In the genomic region with DNA sequence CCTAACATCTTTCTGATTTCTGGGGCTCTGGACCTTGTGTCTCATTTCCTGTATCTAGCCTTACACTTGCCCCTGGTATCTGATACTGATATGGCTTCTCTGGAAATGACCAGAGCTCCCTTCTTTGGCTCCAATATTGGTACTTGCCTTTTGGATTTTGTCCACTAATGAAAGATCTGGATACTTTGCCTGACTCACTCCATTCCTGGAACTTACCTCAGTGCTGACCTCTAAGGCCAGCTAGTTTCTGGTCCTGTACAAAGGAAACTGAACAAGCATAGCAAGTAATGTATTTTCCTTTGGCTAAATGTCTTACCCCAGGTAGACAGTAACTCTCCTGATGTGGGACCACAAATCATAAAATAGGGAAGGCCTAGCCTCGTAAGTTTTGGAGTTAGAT, we compare ENCODE assay signal across 21 cellular contexts.
DNase-seq lines count a peak whose midpoint lies in the region; ATAC-seq and TF ChIP-seq lines count a peak whose summit lies in the region.
"Had no signal": no experiment of that assay in that cellular context is flagged by ENCODE, and none has a peak within 500 bp of the region (broad histone marks: within the 10 kb centered on the region; RNA-seq: fewer than 3 reads in every experiment).

No MANE protein-coding gene starts in this region.

- H3K27ac Mint-ChIP-seq in T-helper 17 cell, result no peak overlapping the region
- H3K27ac Mint-ChIP-seq: activated T-helper 17 cell treated with anti-CD3 and anti-CD28 coated beads, Interleukin-2, amount 50 U/mL, for 72 hours; CD8-positive, alpha-beta T cell had no signal

- WGBS in heart right ventricle, 2 donors, result 89 to 97% methylated on average over 1 of the region's 1 CpG

- H3K4me3 ChIP-seq in coronary artery (no peak overlapping the region), heart right ventricle (no peak overlapping the region), skeletal muscle tissue (ENCODE audit: low read length in 3 of 3) (no peak overlapping the region)
- H3K4me3 ChIP-seq: cardiac muscle cell, esophagus squamous epithelium, hepatocyte, K562, right lobe of liver, suprapubic skin had no signal

- DNase-seq in HCEC 1CT (peak; percentile 33), coronary artery (ENCODE audit: low spot score) (no peak), heart right ventricle (no peak), T-helper 17 cell (no peak), head of caudate nucleus (no peak), ecto neural progenitor cell (ENCODE audit: low spot score) (no peak)
- DNase-seq: activated CD4-positive, alpha-beta T cell treated with anti-CD3 and anti-CD28 coated beads for 48 hours; CD8-positive, alpha-beta T cell; esophagus squamous epithelium; NCI-H187; NCI-H2227 treated with DMSO at 0.1 percent for 48 hours; NCI-H82; nucleus accumbens; right lobe of liver; SIG-M5 had no signal

- no peaks in the 10 kb centered on the region for H3K36me3 Mint-ChIP-seq in T-helper 17 cell (ENCODE audit: low read depth)
- H3K36me3 Mint-ChIP-seq: CD8-positive, alpha-beta T cell had no signal

- ATAC-seq in heart right ventricle, result peak in 6 of 8 donors; percentile 5 to 68 (median 44)
- ATAC-seq in T-helper 17 cell, result no peak
- ATAC-seq: activated T-helper 17 cell treated with anti-CD3 and anti-CD28 coated beads, Interleukin-2, amount 50 U/mL, for 72 hours; CD8-positive, alpha-beta T cell; K562 had no signal

- H3K9me3 ChIP-seq in heart right ventricle (no peaks in the 10 kb centered on the region), skeletal muscle tissue (ENCODE audit: control insufficient read depth in 3 of 3, low read length in 3 of 3) (no peaks in the 10 kb centered on the region), T-helper 17 cell (ENCODE audit: control insufficient read depth, low read length, poor library complexity, severe bottlenecking) (no peaks in the 10 kb centered on the region)
- H3K9me3 ChIP-seq: esophagus squamous epithelium, right lobe of liver, suprapubic skin had no signal

- no peak overlapping the region for H3K9ac ChIP-seq in skeletal muscle tissue (ENCODE audit: low read depth in 1 of 3, low read length in 3 of 3)

- TF ChIP-seq CTCF in coronary artery (IDR thresholded peaks at IDR 0.05) (no peak), heart right ventricle (IDR thresholded peaks at IDR 0.05) (no peak)

- H3K4me1 Mint-ChIP-seq in T-helper 17 cell, result peaks cover 2% of the 10 kb centered on the region
- H3K4me1 Mint-ChIP-seq: activated T-helper 17 cell treated with anti-CD3 and anti-CD28 coated beads, Interleukin-2, amount 50 U/mL, for 72 hours had no signal

- intact Hi-C loops in heart right ventricle (cut with DNase I) (no loop called here), head of caudate nucleus (cut with DNase I) (no loop called here)

- no peaks in the 10 kb centered on the region for H3K36me3 ChIP-seq in heart right ventricle
- no peaks in the 10 kb centered on the region for H3K36me3 ChIP-seq in skeletal muscle tissue (ENCODE audit: control insufficient read depth in 3 of 3, insufficient read depth in 3 of 3, low read length in 3 of 3)
- H3K36me3 ChIP-seq: cardiac muscle cell, esophagus squamous epithelium, right lobe of liver, suprapubic skin had no signal

- H3K4me1 ChIP-seq in heart right ventricle (peaks cover 0 to 14% (median 6%) of the 10 kb centered on the region in 9 donors), skeletal muscle tissue (ENCODE audit: control insufficient read depth in 3 of 3, insufficient read depth in 3 of 3, low read length in 3 of 3) (peaks cover 0 to 3% (median 0%) of the 10 kb centered on the region in 3 donors)
- H3K4me1 ChIP-seq: right lobe of liver had no signal

- H3K27ac ChIP-seq in coronary artery (peak overlapping the region; percentile 77 to 89), heart right ventricle (peak overlapping the region in 8 of 10 donors; percentile 58 to 79 (median 72)), skeletal muscle tissue (ENCODE audit: low read depth, low read length) (peak overlapping the region; percentile 61)
- H3K27ac ChIP-seq: cardiac muscle cell, hepatocyte had no signal

- no peak overlapping the region for H3K4me3 Mint-ChIP-seq in T-helper 17 cell
- H3K4me3 Mint-ChIP-seq: activated T-helper 17 cell treated with anti-CD3 and anti-CD28 coated beads, Interleukin-2, amount 50 U/mL, for 72 hours; CD8-positive, alpha-beta T cell had no signal

- H3K27me3 ChIP-seq in heart right ventricle, result no peaks in the 10 kb centered on the region
- H3K27me3 ChIP-seq in skeletal muscle tissue (ENCODE audit: control insufficient read depth in 3 of 3, insufficient read depth in 3 of 3, low read length in 3 of 3), result no peaks in the 10 kb centered on the region
- H3K27me3 ChIP-seq: cardiac muscle cell, esophagus squamous epithelium, hepatocyte, right lobe of liver, suprapubic skin had no signal

- peaks cover 6% of the 10 kb centered on the region for H3K27me3 Mint-ChIP-seq in T-helper 17 cell
- H3K27me3 Mint-ChIP-seq: activated T-helper 17 cell treated with anti-CD3 and anti-CD28 coated beads, Interleukin-2, amount 50 U/mL, for 72 hours had no signal
